10 cellular contexts compared by ENCODE assay signal in genomic region chr20:47438464-47439381, GRCh38.
DNase-seq lines count a peak whose midpoint lies in the region; ATAC-seq and TF ChIP-seq lines count a peak whose summit lies in the region.
"Had no signal": no experiment of that assay in that cellular context is flagged by ENCODE, and none has a peak within 500 bp of the region (broad histone marks: within the 10 kb centered on the region; RNA-seq: fewer than 3 reads in every experiment).

No MANE protein-coding gene starts in this region.

- intact Hi-C loops in heart right ventricle (cut with DNase I) (no loop called here), lower leg skin (cut with DNase I; ENCODE audit: low total_unique reads) (no loop called here)

- in situ Hi-C loops in ACHN (cut with HindIII; ENCODE audit: low pct_ligation_motif_present, low pct_unique_long_range_greater_than_20kb, low sequenced_read_pairs): no loop called here

- TF ChIP-seq POLR2A in lower leg skin (IDR thresholded peaks at IDR 0.05): no peak

- no peaks in the 10 kb centered on the region for H3K27me3 ChIP-seq in heart right ventricle

- ATAC-seq in GM19438 (IDR thresholded peaks at IDR 0.05; ENCODE audit: low read depth, unreplicated experiment): peak; percentile 46
- peak in 6 of 8 donors; percentile 37 to 62 (median 55) for ATAC-seq in heart right ventricle

- H3K9me3 ChIP-seq in heart right ventricle: no peaks in the 10 kb centered on the region

- no peaks in the 10 kb centered on the region for H3K36me3 ChIP-seq in heart right ventricle

- DNase-seq in ACHN (peak; percentile 5), MV-4-11 (lab: John Stamatoyannopoulos, UW) (peak; percentile 56), heart right ventricle (peak in 1 of 2 donors; percentile 6), SW480 (ENCODE audit: low spot score) (no peak), lower leg skin (ENCODE audit: low spot score in 2 of 2) (no peak), AG20443 (ENCODE audit: low spot score) (no peak), NCI-H524 treated with DMSO at 0.1 percent for 48 hours (lab: John Stamatoyannopoulos, UW) (no peak)
- DNase-seq: DMS79, NCI-H2029 had no signal

- H3K27ac ChIP-seq in heart right ventricle: peak overlapping the region in 1 of 10 donors; percentile 26

- no peak for TF ChIP-seq CTCF in heart right ventricle (IDR thresholded peaks at IDR 0.05)
- no peak for TF ChIP-seq CTCF in lower leg skin (IDR thresholded peaks at IDR 0.05)

- peaks cover 0 to 13% (median 0%) of the 10 kb centered on the region in 9 donors for H3K4me1 ChIP-seq in heart right ventricle

- H3K4me3 ChIP-seq in heart right ventricle (no peak overlapping the region), lower leg skin (ENCODE audit: low read depth, poor library complexity, severe bottlenecking) (no peak overlapping the region)

- WGBS in heart right ventricle, 2 donors: 66 to 75% methylated on average over 18 of the region's 18 CpGs
- 54 to 68% methylated on average over 18 of the region's 18 CpGs for WGBS in lower leg skin, 2 donors

Comparison
In these comparisons a context has a peak if more than half of its experiments do, and no peak if none do; other contexts are left out.
1. DNase-seq: peak in ACHN (single experiment) and MV-4-11 (single experiment); none in SW480 (single experiment), lower leg skin (0 of 2), AG20443 (single experiment) and NCI-H524 treated with DMSO at 0.1 percent for 48 hours (single experiment).